ENCODE assay signal across 9 cellular contexts in genomic region chr3:185965496-185965895, GRCh38.
"Had no signal": no experiment of that assay in that cellular context is flagged by ENCODE, and none has a peak within 500 bp of the region (broad histone marks: within the 10 kb centered on the region; RNA-seq: fewer than 3 reads in every experiment).

No MANE protein-coding gene starts in this region.

- H3K4me3 ChIP-seq: GM23248, HAP-1, K562 had no signal

- H3K4me1 ChIP-seq: HAP-1 had no signal

- H3K36me3 ChIP-seq: HAP-1 had no signal

- H3K9ac ChIP-seq: GM23248 had no signal

- H2AFZ ChIP-seq: GM23248 had no signal

- H3K9me3 ChIP-seq: HAP-1 had no signal

- ATAC-seq: HCT116, K562 had no signal

- H3K27ac ChIP-seq: GM23248, HL-60 had no signal

- DNase-seq: GM23248, GOT3, H7, IMR-90, KG1 had no signal
